Comparison of ENCODE assay signal across 16 cellular contexts in the genomic region with DNA sequence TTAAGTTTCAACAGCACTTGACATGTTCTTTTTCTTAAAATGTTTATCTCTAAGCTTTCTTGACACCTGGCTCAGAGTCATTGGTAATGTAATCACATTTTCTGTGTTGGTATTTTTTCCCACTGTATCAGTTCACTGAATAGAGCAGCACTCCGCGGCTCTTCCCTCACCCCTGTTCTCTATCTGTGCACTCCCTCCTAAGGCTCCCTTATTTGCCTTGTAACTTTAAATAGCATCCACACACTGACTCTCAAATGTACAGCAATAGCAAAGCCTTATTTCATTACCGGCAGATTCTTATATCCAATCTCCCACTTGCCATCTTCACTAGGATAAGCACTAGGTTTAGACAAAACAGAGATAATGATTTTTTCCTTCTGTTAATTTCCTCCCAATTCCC.
DNase-seq lines count a peak whose midpoint lies in the region; ATAC-seq and TF ChIP-seq lines count a peak whose summit lies in the region.
"Had no signal": no experiment of that assay in that cellular context is flagged by ENCODE, and none has a peak within 500 bp of the region (broad histone marks: within the 10 kb centered on the region; RNA-seq: fewer than 3 reads in every experiment).

No MANE protein-coding gene starts in this region.

- H3K36me3 ChIP-seq in neural progenitor cell (no peaks in the 10 kb centered on the region), skeletal muscle tissue (ENCODE audit: control insufficient read depth in 3 of 3, insufficient read depth in 3 of 3, low read length in 3 of 3) (no peaks in the 10 kb centered on the region)

- H3K4me1 ChIP-seq in neural progenitor cell (peaks cover 5% of the 10 kb centered on the region), skeletal muscle tissue (ENCODE audit: control insufficient read depth in 3 of 3, insufficient read depth in 3 of 3, low read length in 3 of 3) (peaks cover 4 to 14% (median 4%) of the 10 kb centered on the region in 3 donors)

- no peaks in the 10 kb centered on the region for H3K27me3 Mint-ChIP-seq in neural progenitor cell (ENCODE audit: insufficient read depth, low read depth)
- H3K27me3 Mint-ChIP-seq: CD4-positive, alpha-beta memory T cell had no signal

- H3F3A ChIP-seq in neural progenitor cell (ENCODE audit: low read depth) = no peaks in the 10 kb centered on the region

- H3K4me3 Mint-ChIP-seq in neural progenitor cell = no peak overlapping the region
- H3K4me3 Mint-ChIP-seq: CD4-positive, alpha-beta memory T cell; GM23338; H9 had no signal

- H4K20me1 ChIP-seq in neural progenitor cell (ENCODE audit: low read depth) = no peaks in the 10 kb centered on the region

- peak overlapping the region; percentile 53 for H2AFZ ChIP-seq in neural progenitor cell (replicated peaks)

- no peaks in the 10 kb centered on the region for H3K9me3 Mint-ChIP-seq in neural progenitor cell
- H3K9me3 Mint-ChIP-seq: GM23338, H9 had no signal

- no peaks in the 10 kb centered on the region for H3K27me3 ChIP-seq in neural progenitor cell
- H3K27me3 ChIP-seq in skeletal muscle tissue (ENCODE audit: control insufficient read depth in 3 of 3, insufficient read depth in 3 of 3, low read length in 3 of 3) = no peaks in the 10 kb centered on the region

- no peaks in the 10 kb centered on the region for H3K36me3 Mint-ChIP-seq in neural progenitor cell
- H3K36me3 Mint-ChIP-seq: CD4-positive, alpha-beta memory T cell had no signal

- peaks cover 13% of the 10 kb centered on the region for H3K4me1 Mint-ChIP-seq in neural progenitor cell
- H3K4me1 Mint-ChIP-seq: CD4-positive, alpha-beta memory T cell; GM23338; H9 had no signal

- H3K27ac ChIP-seq in neural progenitor cell (no peak overlapping the region), skeletal muscle tissue (ENCODE audit: low read depth, low read length) (no peak overlapping the region)

- H3K9me3 ChIP-seq in neural progenitor cell (ENCODE audit: low read depth) = no peaks in the 10 kb centered on the region
- no peaks in the 10 kb centered on the region for H3K9me3 ChIP-seq in skeletal muscle tissue (ENCODE audit: control insufficient read depth in 3 of 3, low read length in 3 of 3)

- H3K9ac ChIP-seq in neural progenitor cell = no peak overlapping the region
- H3K9ac ChIP-seq in skeletal muscle tissue (ENCODE audit: low read depth in 1 of 3, low read length in 3 of 3) = no peak overlapping the region

- intact Hi-C loops in left ventricle myocardium superior (cut with micrococcal nuclease) = no loop called here
- intact Hi-C loops in Right ventricle myocardium superior (cut with DNase I) = no loop called here

- no peak for TF ChIP-seq CTCF in neural progenitor cell (IDR thresholded peaks at IDR 0.05)

- ATAC-seq in left ventricle myocardium superior (peak; percentile 72), Right ventricle myocardium superior (ENCODE audit: poor library complexity) (no peak)
- ATAC-seq: GM23338, HCT116 had no signal

- no peak for DNase-seq in left ventricle myocardium superior
- DNase-seq in Right ventricle myocardium superior = no peak
- no peak for DNase-seq in neural progenitor cell (ENCODE audit: low spot score)
- no peak for DNase-seq in NCI-H1930 (lab: John Stamatoyannopoulos, UW)
- no peak for DNase-seq in NOMO-1 (lab: John Stamatoyannopoulos, UW; ENCODE audit: unreplicated experiment in 2 of 2)
- DNase-seq: C1 segment of cervical spinal cord; Calu3; CD4-positive, alpha-beta memory T cell; COR-L47; DMS53; DMS79 treated with DMSO at 0.1 percent for 48 hours; GF-D8; H9 had no signal

- no peaks in the 10 kb centered on the region for H3K79me2 ChIP-seq in neural progenitor cell (ENCODE audit: low read depth)

- H3K4me3 ChIP-seq in neural progenitor cell (no peak overlapping the region), skeletal muscle tissue (ENCODE audit: low read length in 3 of 3) (peak overlapping the region in 2 of 3 donors; percentile 24 to 37)
- H3K4me3 ChIP-seq: GM23338 had no signal

- no peak overlapping the region for H3K27ac Mint-ChIP-seq in neural progenitor cell
- H3K27ac Mint-ChIP-seq: CD4-positive, alpha-beta memory T cell; GM23338; H9 had no signal

- no peak overlapping the region for H3K4me2 ChIP-seq in neural progenitor cell
- H3K4me2 ChIP-seq: GM23338 had no signal
